In the genomic region with DNA sequence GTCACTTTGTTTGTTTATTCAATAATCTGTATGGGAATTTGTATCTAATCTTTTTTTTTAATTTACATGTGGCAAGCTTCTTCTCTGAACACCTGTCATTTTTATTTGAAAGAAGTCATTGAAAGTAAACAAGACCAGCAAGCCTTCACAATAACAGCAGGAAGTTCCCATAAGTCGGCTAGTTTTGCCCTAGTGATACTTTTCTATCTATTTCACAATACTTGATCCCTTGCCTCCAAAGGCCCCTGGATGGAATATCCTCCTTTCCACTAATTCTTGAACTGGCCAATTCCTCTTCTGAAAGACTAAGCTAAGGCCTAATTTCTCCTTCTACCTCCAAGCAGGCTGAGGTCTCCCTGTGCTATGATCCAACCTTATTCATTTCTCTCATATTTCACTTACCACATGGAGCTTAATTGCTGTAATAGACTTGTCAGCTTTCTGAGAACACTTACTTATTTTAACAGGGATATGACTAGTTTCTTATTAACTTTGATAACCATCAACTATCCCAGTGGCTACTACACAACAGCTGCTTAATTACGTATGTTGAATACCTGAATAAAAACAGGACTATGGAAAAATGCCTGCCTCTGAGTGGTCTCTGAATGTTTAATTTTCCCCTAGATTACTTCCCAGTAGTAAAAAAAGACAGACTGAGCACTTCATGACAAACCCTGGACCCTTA, we compare ENCODE assay signal across 16 cellular contexts.
"Had no signal": no experiment of that assay in that cellular context is flagged by ENCODE, and none has a peak within 500 bp of the region (broad histone marks: within the 10 kb centered on the region; RNA-seq: fewer than 3 reads in every experiment).

No MANE protein-coding gene starts in this region.

- H3K9me3 Mint-ChIP-seq: activated naive CD8-positive, alpha-beta T cell treated with anti-CD3 and anti-CD28 coated beads, Interleukin-2, amount 50 U/mL, for 24 hours; stimulated activated naive CD8-positive, alpha-beta T cell treated with anti-CD3 and anti-CD28 coated beads, Interleukin-15, amount 100 ng/mL, for 72 hours had no signal

- H3K4me1 ChIP-seq: prostate gland, spleen, testis, upper lobe of left lung had no signal

- H3K27me3 Mint-ChIP-seq: activated naive CD8-positive, alpha-beta T cell treated with anti-CD3 and anti-CD28 coated beads, Interleukin-2, amount 50 U/mL, for 24 hours; natural killer cell treated with Interleukin-12 subunit alpha and Interleukin-12 subunit beta and Interleukin-15 and Interleukin-18, amount 100 ng/mL, for 72 hours; stimulated activated naive CD8-positive, alpha-beta T cell treated with anti-CD3 and anti-CD28 coated beads, Interleukin-15, amount 100 ng/mL, for 72 hours had no signal

- DNase-seq: activated CD4-positive, CD25-positive, alpha-beta regulatory T cell treated with anti-CD3 and anti-CD28 coated beads, Interleukin-2, amount 50 U/mL, for 72 hours; activated naive CD4-positive, alpha-beta T cell treated with Interleukin-2 at 50 U/mL for 16 hours; activated naive CD8-positive, alpha-beta T cell treated with anti-CD3 and anti-CD28 coated beads, Interleukin-2, amount 50 U/mL, for 24 hours; dermis blood vessel endothelial cell; erythroblast; occipital lobe; spleen; stimulated activated naive CD8-positive, alpha-beta T cell treated with anti-CD3 and anti-CD28 coated beads, Interleukin-15, amount 100 ng/mL, for 72 hours; T-helper 1 cell; T1000; testis; upper lobe of left lung had no signal

- H3K27ac ChIP-seq: prostate gland, spleen, testis, upper lobe of left lung had no signal

- H3K36me3 ChIP-seq: ascending aorta, prostate gland, spleen, upper lobe of left lung had no signal

- H3K4me1 Mint-ChIP-seq: activated naive CD8-positive, alpha-beta T cell treated with anti-CD3 and anti-CD28 coated beads, Interleukin-2, amount 50 U/mL, for 24 hours; stimulated activated naive CD8-positive, alpha-beta T cell treated with anti-CD3 and anti-CD28 coated beads, Interleukin-15, amount 100 ng/mL, for 72 hours had no signal

- H3K4me3 ChIP-seq: ascending aorta, prostate gland, spleen, testis, upper lobe of left lung had no signal

- H3K9me3 ChIP-seq: ascending aorta, prostate gland, spleen, testis, upper lobe of left lung had no signal

- ATAC-seq: activated naive CD8-positive, alpha-beta T cell treated with anti-CD3 and anti-CD28 coated beads, Interleukin-2, amount 50 U/mL, for 24 hours; natural killer cell treated with Interleukin-12 subunit alpha and Interleukin-12 subunit beta and Interleukin-15 and Interleukin-18, amount 100 ng/mL, for 72 hours; sciatic nerve; stimulated activated naive CD8-positive, alpha-beta T cell treated with anti-CD3 and anti-CD28 coated beads, Interleukin-15, amount 100 ng/mL, for 72 hours had no signal

- H3K27ac Mint-ChIP-seq: activated naive CD8-positive, alpha-beta T cell treated with anti-CD3 and anti-CD28 coated beads, Interleukin-2, amount 50 U/mL, for 24 hours; natural killer cell treated with Interleukin-12 subunit alpha and Interleukin-12 subunit beta and Interleukin-15 and Interleukin-18, amount 100 ng/mL, for 72 hours had no signal

- H3K4me3 Mint-ChIP-seq: activated naive CD8-positive, alpha-beta T cell treated with anti-CD3 and anti-CD28 coated beads, Interleukin-2, amount 50 U/mL, for 24 hours; natural killer cell treated with Interleukin-12 subunit alpha and Interleukin-12 subunit beta and Interleukin-15 and Interleukin-18, amount 100 ng/mL, for 72 hours; stimulated activated naive CD8-positive, alpha-beta T cell treated with anti-CD3 and anti-CD28 coated beads, Interleukin-15, amount 100 ng/mL, for 72 hours had no signal

- H3K36me3 Mint-ChIP-seq: natural killer cell treated with Interleukin-12 subunit alpha and Interleukin-12 subunit beta and Interleukin-15 and Interleukin-18, amount 100 ng/mL, for 72 hours had no signal

- H3K27me3 ChIP-seq: ascending aorta, spleen, testis, upper lobe of left lung had no signal
